In the genomic region with DNA sequence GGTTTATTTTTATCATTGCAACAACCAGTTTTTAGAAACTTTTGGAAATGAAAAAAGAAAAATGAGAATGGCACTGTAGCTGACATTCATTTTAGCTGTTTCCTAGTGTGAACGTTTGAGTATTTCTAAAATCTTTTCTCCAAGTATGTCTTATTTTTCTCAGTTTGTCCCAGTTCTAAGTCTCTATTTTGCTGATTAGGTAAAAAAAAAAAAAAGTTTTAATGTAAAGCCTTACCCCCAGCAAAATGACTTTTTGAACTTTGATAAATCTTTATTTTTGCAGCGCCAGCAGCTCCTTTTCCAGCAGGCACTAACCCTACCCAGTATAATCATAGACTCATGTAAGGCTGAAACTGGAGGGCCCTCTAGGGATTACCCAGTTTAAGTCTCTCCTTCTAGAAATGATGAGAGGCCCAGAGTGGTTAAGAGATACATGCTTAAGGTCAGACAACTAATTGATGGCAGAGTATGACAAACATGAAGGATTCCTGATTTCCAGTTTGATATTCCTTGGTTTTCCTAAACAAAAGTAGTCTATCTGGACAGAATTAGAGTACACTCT, we compare ENCODE assay signal across 3 cellular contexts.
TF ChIP-seq lines count a peak whose summit lies in the region.

No MANE protein-coding gene starts in this region.

TF ChIP-seq in SK-N-SH, 30 proteins besides CTCF, POLR2A, EP300 and RAD21:
- TF ChIP-seq, protein P1, sequence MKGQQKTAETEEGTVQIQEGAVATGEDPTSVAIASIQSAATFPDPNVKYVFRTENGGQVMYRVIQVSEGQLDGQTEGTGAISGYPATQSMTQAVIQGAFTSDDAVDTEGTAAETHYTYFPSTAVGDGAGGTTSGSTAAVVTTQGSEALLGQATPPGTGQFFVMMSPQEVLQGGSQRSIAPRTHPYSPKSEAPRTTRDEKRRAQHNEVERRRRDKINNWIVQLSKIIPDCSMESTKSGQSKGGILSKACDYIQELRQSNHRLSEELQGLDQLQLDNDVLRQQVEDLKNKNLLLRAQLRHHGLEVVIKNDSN (IDR thresholded peaks at IDR 0.05; ENCODE audit: borderline replicate concordance, low read depth) = no peak
- TF ChIP-seq TAF1 (IDR thresholded peaks at IDR 0.05; ENCODE audit: borderline replicate concordance, low read depth, low read length) = no peak
- TF ChIP-seq SMC3 (IDR thresholded peaks at IDR 0.05; ENCODE audit: low read depth, low read length) = no peak
- TF ChIP-seq RXRA (IDR thresholded peaks at IDR 0.05; ENCODE audit: borderline replicate concordance, low read depth) = no peak
- no peak for TF ChIP-seq SIN3A (IDR thresholded peaks at IDR 0.05; ENCODE audit: borderline replicate concordance, low read depth, low read length)
- TF ChIP-seq NRF1 (IDR thresholded peaks at IDR 0.05; ENCODE audit: low read depth, low read length) = no peak
- TF ChIP-seq, protein P2, sequence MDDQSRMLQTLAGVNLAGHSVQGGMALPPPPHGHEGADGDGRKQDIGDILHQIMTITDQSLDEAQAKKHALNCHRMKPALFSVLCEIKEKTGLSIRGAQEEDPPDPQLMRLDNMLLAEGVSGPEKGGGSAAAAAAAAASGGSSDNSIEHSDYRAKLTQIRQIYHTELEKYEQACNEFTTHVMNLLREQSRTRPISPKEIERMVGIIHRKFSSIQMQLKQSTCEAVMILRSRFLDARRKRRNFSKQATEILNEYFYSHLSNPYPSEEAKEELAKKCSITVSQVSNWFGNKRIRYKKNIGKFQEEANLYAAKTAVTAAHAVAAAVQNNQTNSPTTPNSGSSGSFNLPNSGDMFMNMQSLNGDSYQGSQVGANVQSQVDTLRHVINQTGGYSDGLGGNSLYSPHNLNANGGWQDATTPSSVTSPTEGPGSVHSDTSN (IDR thresholded peaks at IDR 0.05) = no peak
- no peak for TF ChIP-seq FOXM1 (IDR thresholded peaks at IDR 0.05; ENCODE audit: low read depth)
- TF ChIP-seq RCOR1 (IDR thresholded peaks at IDR 0.05; ENCODE audit: low read length) = no peak
- no peak for TF ChIP-seq EZH2phosphoT487 (IDR thresholded peaks at IDR 0.05; ENCODE audit: borderline replicate concordance, low read depth)
- TF ChIP-seq, protein P3, sequence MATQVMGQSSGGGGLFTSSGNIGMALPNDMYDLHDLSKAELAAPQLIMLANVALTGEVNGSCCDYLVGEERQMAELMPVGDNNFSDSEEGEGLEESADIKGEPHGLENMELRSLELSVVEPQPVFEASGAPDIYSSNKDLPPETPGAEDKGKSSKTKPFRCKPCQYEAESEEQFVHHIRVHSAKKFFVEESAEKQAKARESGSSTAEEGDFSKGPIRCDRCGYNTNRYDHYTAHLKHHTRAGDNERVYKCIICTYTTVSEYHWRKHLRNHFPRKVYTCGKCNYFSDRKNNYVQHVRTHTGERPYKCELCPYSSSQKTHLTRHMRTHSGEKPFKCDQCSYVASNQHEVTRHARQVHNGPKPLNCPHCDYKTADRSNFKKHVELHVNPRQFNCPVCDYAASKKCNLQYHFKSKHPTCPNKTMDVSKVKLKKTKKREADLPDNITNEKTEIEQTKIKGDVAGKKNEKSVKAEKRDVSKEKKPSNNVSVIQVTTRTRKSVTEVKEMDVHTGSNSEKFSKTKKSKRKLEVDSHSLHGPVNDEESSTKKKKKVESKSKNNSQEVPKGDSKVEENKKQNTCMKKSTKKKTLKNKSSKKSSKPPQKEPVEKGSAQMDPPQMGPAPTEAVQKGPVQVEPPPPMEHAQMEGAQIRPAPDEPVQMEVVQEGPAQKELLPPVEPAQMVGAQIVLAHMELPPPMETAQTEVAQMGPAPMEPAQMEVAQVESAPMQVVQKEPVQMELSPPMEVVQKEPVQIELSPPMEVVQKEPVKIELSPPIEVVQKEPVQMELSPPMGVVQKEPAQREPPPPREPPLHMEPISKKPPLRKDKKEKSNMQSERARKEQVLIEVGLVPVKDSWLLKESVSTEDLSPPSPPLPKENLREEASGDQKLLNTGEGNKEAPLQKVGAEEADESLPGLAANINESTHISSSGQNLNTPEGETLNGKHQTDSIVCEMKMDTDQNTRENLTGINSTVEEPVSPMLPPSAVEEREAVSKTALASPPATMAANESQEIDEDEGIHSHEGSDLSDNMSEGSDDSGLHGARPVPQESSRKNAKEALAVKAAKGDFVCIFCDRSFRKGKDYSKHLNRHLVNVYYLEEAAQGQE (IDR thresholded peaks at IDR 0.05; ENCODE audit: low read depth, low read length) = no peak
- no peak for TF ChIP-seq CHD2 (IDR thresholded peaks at IDR 0.05; ENCODE audit: low read length, partially characterized antibody)
- no peak for TF ChIP-seq TEAD4 (IDR thresholded peaks at IDR 0.05; ENCODE audit: borderline replicate concordance, insufficient read depth)

TF ChIP-seq in SK-N-SH treated with all-trans-retinoic acid at 6 μM for 48 hours, 23 proteins besides CTCF, POLR2A, EP300 and RAD21 (continues in another document):
- TF ChIP-seq, protein P4, sequence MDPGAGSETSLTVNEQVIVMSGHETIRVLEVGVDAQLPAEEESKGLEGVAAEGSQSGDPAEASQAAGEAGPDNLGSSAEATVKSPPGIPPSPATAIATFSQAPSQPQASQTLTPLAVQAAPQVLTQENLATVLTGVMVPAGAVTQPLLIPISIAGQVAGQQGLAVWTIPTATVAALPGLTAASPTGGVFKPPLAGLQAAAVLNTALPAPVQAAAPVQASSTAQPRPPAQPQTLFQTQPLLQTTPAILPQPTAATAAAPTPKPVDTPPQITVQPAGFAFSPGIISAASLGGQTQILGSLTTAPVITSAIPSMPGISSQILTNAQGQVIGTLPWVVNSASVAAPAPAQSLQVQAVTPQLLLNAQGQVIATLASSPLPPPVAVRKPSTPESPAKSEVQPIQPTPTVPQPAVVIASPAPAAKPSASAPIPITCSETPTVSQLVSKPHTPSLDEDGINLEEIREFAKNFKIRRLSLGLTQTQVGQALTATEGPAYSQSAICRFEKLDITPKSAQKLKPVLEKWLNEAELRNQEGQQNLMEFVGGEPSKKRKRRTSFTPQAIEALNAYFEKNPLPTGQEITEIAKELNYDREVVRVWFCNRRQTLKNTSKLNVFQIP (CRISPR knock-in tag; IDR thresholded peaks at IDR 0.05; ENCODE audit: borderline replicate concordance, low read depth) = no peak
- TF ChIP-seq, protein P5, sequence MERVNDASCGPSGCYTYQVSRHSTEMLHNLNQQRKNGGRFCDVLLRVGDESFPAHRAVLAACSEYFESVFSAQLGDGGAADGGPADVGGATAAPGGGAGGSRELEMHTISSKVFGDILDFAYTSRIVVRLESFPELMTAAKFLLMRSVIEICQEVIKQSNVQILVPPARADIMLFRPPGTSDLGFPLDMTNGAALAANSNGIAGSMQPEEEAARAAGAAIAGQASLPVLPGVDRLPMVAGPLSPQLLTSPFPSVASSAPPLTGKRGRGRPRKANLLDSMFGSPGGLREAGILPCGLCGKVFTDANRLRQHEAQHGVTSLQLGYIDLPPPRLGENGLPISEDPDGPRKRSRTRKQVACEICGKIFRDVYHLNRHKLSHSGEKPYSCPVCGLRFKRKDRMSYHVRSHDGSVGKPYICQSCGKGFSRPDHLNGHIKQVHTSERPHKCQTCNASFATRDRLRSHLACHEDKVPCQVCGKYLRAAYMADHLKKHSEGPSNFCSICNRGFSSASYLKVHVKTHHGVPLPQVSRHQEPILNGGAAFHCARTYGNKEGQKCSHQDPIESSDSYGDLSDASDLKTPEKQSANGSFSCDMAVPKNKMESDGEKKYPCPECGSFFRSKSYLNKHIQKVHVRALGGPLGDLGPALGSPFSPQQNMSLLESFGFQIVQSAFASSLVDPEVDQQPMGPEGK (CRISPR knock-in tag; IDR thresholded peaks at IDR 0.05; ENCODE audit: borderline replicate concordance) = no peak
- TF ChIP-seq, protein P6, sequence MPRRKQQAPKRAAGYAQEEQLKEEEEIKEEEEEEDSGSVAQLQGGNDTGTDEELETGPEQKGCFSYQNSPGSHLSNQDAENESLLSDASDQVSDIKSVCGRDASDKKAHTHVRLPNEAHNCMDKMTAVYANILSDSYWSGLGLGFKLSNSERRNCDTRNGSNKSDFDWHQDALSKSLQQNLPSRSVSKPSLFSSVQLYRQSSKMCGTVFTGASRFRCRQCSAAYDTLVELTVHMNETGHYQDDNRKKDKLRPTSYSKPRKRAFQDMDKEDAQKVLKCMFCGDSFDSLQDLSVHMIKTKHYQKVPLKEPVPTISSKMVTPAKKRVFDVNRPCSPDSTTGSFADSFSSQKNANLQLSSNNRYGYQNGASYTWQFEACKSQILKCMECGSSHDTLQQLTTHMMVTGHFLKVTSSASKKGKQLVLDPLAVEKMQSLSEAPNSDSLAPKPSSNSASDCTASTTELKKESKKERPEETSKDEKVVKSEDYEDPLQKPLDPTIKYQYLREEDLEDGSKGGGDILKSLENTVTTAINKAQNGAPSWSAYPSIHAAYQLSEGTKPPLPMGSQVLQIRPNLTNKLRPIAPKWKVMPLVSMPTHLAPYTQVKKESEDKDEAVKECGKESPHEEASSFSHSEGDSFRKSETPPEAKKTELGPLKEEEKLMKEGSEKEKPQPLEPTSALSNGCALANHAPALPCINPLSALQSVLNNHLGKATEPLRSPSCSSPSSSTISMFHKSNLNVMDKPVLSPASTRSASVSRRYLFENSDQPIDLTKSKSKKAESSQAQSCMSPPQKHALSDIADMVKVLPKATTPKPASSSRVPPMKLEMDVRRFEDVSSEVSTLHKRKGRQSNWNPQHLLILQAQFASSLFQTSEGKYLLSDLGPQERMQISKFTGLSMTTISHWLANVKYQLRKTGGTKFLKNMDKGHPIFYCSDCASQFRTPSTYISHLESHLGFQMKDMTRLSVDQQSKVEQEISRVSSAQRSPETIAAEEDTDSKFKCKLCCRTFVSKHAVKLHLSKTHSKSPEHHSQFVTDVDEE (CRISPR knock-in tag; IDR thresholded peaks at IDR 0.05) = no peak
- TF ChIP-seq OSR1 (CRISPR knock-in tag; IDR thresholded peaks at IDR 0.05) = no peak
- no peak for TF ChIP-seq ARNTL (CRISPR knock-in tag; IDR thresholded peaks at IDR 0.05; ENCODE audit: borderline replicate concordance, low read depth)
- TF ChIP-seq TOX (CRISPR knock-in tag; IDR thresholded peaks at IDR 0.05; ENCODE audit: borderline replicate concordance) = no peak

TF ChIP-seq in endothelial cell of umbilical vein, 7 proteins besides CTCF, POLR2A, EP300 and RAD21:
- TF ChIP-seq, protein P7, sequence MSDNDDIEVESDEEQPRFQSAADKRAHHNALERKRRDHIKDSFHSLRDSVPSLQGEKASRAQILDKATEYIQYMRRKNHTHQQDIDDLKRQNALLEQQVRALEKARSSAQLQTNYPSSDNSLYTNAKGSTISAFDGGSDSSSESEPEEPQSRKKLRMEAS (IDR thresholded peaks at IDR 0.05; ENCODE audit: insufficient read depth, insufficient read length) = no peak
- TF ChIP-seq POLR2AphosphoS5 (IDR thresholded peaks at IDR 0.05; ENCODE audit: insufficient read depth, low read depth, low read length) (no peak), EZH2 (IDR thresholded peaks at IDR 0.05; ENCODE audit: borderline replicate concordance, low read depth, low read length, severe bottlenecking) (no peak), JUN (IDR thresholded peaks at IDR 0.05; ENCODE audit: borderline replicate concordance, insufficient read depth, insufficient read length, low read depth) (no peak), FOS (IDR thresholded peaks at IDR 0.05; ENCODE audit: borderline replicate concordance, insufficient read depth, low read length) (no peak), MYC (IDR thresholded peaks at IDR 0.05; ENCODE audit: low read depth, low read length) (no peak), GATA2 (IDR thresholded peaks at IDR 0.05; ENCODE audit: insufficient read depth, insufficient read length, low read depth, low read length) (no peak)
